ENCODE assay signal across 10 cellular contexts in the genomic region with DNA sequence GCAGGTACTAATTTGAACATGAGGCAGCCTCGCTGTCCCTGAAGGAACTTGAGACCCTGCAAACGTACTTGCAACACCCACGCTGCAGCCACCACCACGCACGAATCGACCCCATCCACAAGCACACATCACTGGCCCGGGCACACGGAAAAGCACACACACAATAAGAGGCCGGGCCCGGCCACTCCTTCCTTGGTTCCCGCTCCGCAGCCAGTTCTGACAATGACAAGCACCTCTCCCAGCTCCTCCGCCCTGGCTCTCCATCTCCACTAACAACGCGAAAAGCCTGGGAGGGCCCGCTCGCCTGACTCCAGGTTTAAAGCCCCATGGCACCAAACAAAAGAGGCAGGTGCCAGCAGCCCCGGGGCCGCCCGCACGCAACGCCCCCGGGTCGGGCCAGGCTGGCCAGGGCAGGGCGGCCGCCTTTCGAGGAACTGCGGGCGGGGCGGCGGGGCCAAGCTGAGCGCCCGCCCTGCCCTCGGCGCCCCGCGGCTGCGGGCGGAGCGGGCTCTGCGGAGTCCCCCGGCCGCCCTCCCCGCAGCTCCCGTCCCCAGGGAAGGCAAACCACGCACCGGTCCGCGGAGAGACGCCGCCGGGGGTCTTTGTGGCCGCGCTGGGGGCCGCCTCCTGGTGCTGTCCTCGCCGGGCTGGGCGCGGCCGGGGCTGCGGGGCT. TPM values are rescaled to one million over a fixed set of nuclear protein-coding genes. Genes with fewer than 3 reads are reported as not detected.
A peak's percentile ranks its signal among the peaks of the same experiment; 100 is the strongest.
DNase-seq lines count a peak whose midpoint lies in the region; ATAC-seq, FAIRE-seq and TF ChIP-seq lines count a peak whose summit lies in the region.
"Had no signal": no experiment of that assay in that cellular context is flagged by ENCODE, and none has a peak within 500 bp of the region (broad histone marks: within the 10 kb centered on the region; RNA-seq: fewer than 3 reads in every experiment).

No MANE protein-coding gene starts in this region.

- peaks cover 3% of the 10 kb centered on the region for H3K36me3 Mint-ChIP-seq in mesothelial cell of epicardium
- H3K36me3 Mint-ChIP-seq in CD4-positive, alpha-beta T cell (ENCODE audit: low read depth), result no peaks in the 10 kb centered on the region

- WGBS in HepG2 (ENCODE audit: low lambda C conversion rate), result 9% methylated on average over 19 of the region's 61 CpGs
- 0% methylated on average over 3 of the region's 61 CpGs for WGBS in right lobe of liver (ENCODE audit: insufficient coverage, low coverage, low lambda C conversion rate, missing lambda C conversion rate)

- TF ChIP-seq EP300 in HepG2 (IDR thresholded peaks at IDR 0.05; ENCODE audit: low read depth in 2 of 2, low read length in 2 of 2) (no peak), HepG2 (CRISPR knock-in tag; IDR thresholded peaks at IDR 0.05; ENCODE audit: borderline replicate concordance) (no peak)

- H3K27me3 ChIP-seq in HepG2 (ENCODE audit: control insufficient read depth in 1 of 2, insufficient read depth in 2 of 2, low read length in 2 of 2) (peaks cover 2 to 25% of the 10 kb centered on the region in 2 experiments; a peak in 3 of 5 replicates), right lobe of liver (no peaks in the 10 kb centered on the region), colonic mucosa (peaks cover 8% of the 10 kb centered on the region)
- H3K27me3 ChIP-seq in CD4-positive, alpha-beta T cell (ENCODE audit: control insufficient read depth, insufficient read depth, low read length), result peaks cover 27% of the 10 kb centered on the region

- CTCF ChIA-PET in HepG2 (lab: Yijun Ruan, JAX; ENCODE audit: low intra/inter-chr PET ratio, low total read pairs), result no interaction called here
- CTCF ChIA-PET in CD4-positive, alpha-beta T cell (lab: Charles Lee), result no interaction called here

- H2AFZ ChIP-seq in HepG2 (ENCODE audit: low read length), result no peak overlapping the region

- no TSS peak for BruUV-seq in HepG2 (replicated peaks; lab: Mats Ljungman, UMichigan)

- no peaks in the 10 kb centered on the region for H3K79me2 ChIP-seq in HepG2 (ENCODE audit: insufficient read depth, low read length)

- H3K27ac Mint-ChIP-seq in mesothelial cell of epicardium, result peak overlapping the region; percentile 14
- no peak overlapping the region for H3K27ac Mint-ChIP-seq in CD4-positive, alpha-beta T cell
- H3K27ac Mint-ChIP-seq: dendritic cell treated with granulocyte-macrophage colony-stimulating factor and Interleukin-4, amounts not matched to agents 40 ng/mL and 50 ng/mL, for 4 days had no signal

- TF ChIP-seq RAD21 in HepG2 (CRISPR knock-in tag; IDR thresholded peaks at IDR 0.05), result no peak

- no peak for FAIRE-seq in HepG2 (lab: Jason Lieb, UNC)

- TF ChIP-seq CTCF in HepG2 (CRISPR knock-in tag; IDR thresholded peaks at IDR 0.05), result no peak
- no peak for TF ChIP-seq CTCF in right lobe of liver (IDR thresholded peaks at IDR 0.05)
- TF ChIP-seq CTCF in colonic mucosa (IDR thresholded peaks at IDR 0.05), result no peak
- TF ChIP-seq CTCF in mesothelial cell of epicardium (IDR thresholded peaks at IDR 0.05; ENCODE audit: unreplicated experiment), result no peak
- no peak for TF ChIP-seq CTCF in CD4-positive, alpha-beta T cell (IDR thresholded peaks at IDR 0.05)

- peaks cover 14% of the 10 kb centered on the region for H3K4me1 Mint-ChIP-seq in mesothelial cell of epicardium
- H3K4me1 Mint-ChIP-seq in CD4-positive, alpha-beta T cell (ENCODE audit: low read depth), result no peaks in the 10 kb centered on the region

- POLR2A ChIA-PET in HepG2 (lab: Yijun Ruan, JAX), result no interaction called here
- POLR2A ChIA-PET in CD4-positive, alpha-beta T cell (lab: Charles Lee), result no interaction called here

- peak overlapping the region; percentile 79 for H3K4me3 Mint-ChIP-seq in mesothelial cell of epicardium
- no peak overlapping the region for H3K4me3 Mint-ChIP-seq in CD4-positive, alpha-beta T cell
- H3K4me3 Mint-ChIP-seq: dendritic cell treated with granulocyte-macrophage colony-stimulating factor and Interleukin-4, amounts not matched to agents 40 ng/mL and 50 ng/mL, for 4 days had no signal

- H3K9me3 ChIP-seq in HepG2 (ENCODE audit: low read length) (no peaks in the 10 kb centered on the region), right lobe of liver (no peaks in the 10 kb centered on the region), colonic mucosa (no peaks in the 10 kb centered on the region)
- H3K9me3 ChIP-seq in CD4-positive, alpha-beta T cell (ENCODE audit: control insufficient read depth, low read length), result no peaks in the 10 kb centered on the region

- DNase-seq in HepG2 (ENCODE audit: low spot score) (no peak), right lobe of liver (no peak), colonic mucosa (no peak), mesothelial cell of epicardium (ENCODE audit: low spot score in 2 of 2, unreplicated experiment in 2 of 2) (peak in 1 of 2 experiments; percentile 51), middle frontal gyrus (ENCODE audit: extremely low spot score, low spot score) (no peak), AG08396 (ENCODE audit: low spot score) (no peak), Kasumi-1 (lab: John Stamatoyannopoulos, UW) (no peak)
- no peak for DNase-seq in CD4-positive, alpha-beta T cell
- DNase-seq: DND-41 had no signal

- H3K9ac ChIP-seq in HepG2 (ENCODE audit: insufficient read depth, low read depth, low read length), result no peak overlapping the region
- H3K9ac ChIP-seq in colonic mucosa (ENCODE audit: low read depth in 2 of 2, low read length in 2 of 2), result no peak overlapping the region

- intact Hi-C loops in HepG2 (cut with micrococcal nuclease; ENCODE audit: unreplicated experiment), result loop anchor here (1.0 kb wide), 1 partner anchor 24 kb away; no protein-coding TSS in a partner anchor
- intact Hi-C loops in right lobe of liver (cut with DNase I), result no loop called here
- intact Hi-C loops in colonic mucosa (cut with DNase I), result no loop called here
- intact Hi-C loops in CD4-positive, alpha-beta T cell (cut with DNase I, micrococcal nuclease), result no loop called here

- peaks cover 83% of the 10 kb centered on the region for H3K27me3 Mint-ChIP-seq in mesothelial cell of epicardium (ENCODE audit: low read depth)
- H3K27me3 Mint-ChIP-seq in CD4-positive, alpha-beta T cell, result peaks cover 64% of the 10 kb centered on the region

- ATAC-seq in HepG2 (peak; percentile 54), right lobe of liver (no peak)
- no peak for ATAC-seq in CD4-positive, alpha-beta T cell (ENCODE audit: poor library complexity)

- TF ChIP-seq POLR2A in HepG2 (IDR thresholded peaks at IDR 0.05; ENCODE audit: insufficient read depth in 1 of 2, low read depth in 2 of 2, low read length in 2 of 2) (no peak), right lobe of liver (IDR thresholded peaks at IDR 0.05) (no peak)

- H3K27ac ChIP-seq in HepG2 (ENCODE audit: extremely low read length, insufficient read depth, low read length) (no peak overlapping the region), right lobe of liver (no peak overlapping the region), colonic mucosa (no peak overlapping the region)
- H3K27ac ChIP-seq in CD4-positive, alpha-beta T cell (ENCODE audit: low read depth, low read length), result no peak overlapping the region

- no peak overlapping the region for H3K4me2 ChIP-seq in HepG2 (ENCODE audit: low read depth, low read length)

- no peak overlapping the region for H3K4me3 ChIP-seq in HepG2 (replicated peaks in 1 of 3; ENCODE audit: insufficient read depth in 1 of 3, low read depth in 2 of 3, low read length in 3 of 3)
- peak overlapping the region in 1 of 3 donors; percentile 4 for H3K4me3 ChIP-seq in right lobe of liver
- H3K4me3 ChIP-seq in colonic mucosa, result peak overlapping the region; percentile 19

- H4K20me1 ChIP-seq in HepG2 (ENCODE audit: insufficient read depth, low read length), result no peaks in the 10 kb centered on the region

- H3K9me3 Mint-ChIP-seq in mesothelial cell of epicardium, result no peaks in the 10 kb centered on the region
- H3K9me3 Mint-ChIP-seq in CD4-positive, alpha-beta T cell, result no peaks in the 10 kb centered on the region
- H3K9me3 Mint-ChIP-seq: dendritic cell treated with granulocyte-macrophage colony-stimulating factor and Interleukin-4, amounts not matched to agents 40 ng/mL and 50 ng/mL, for 4 days had no signal

- H3K36me3 ChIP-seq in HepG2 (replicated peaks in 1 of 2; ENCODE audit: control insufficient read depth in 1 of 2, insufficient read depth in 2 of 2, low read length in 2 of 2) (no peaks in the 10 kb centered on the region), right lobe of liver (no peaks in the 10 kb centered on the region), colonic mucosa (no peaks in the 10 kb centered on the region)

- in situ Hi-C loops in HepG2 (cut with HindIII; ENCODE audit: extremely low pct_ligation_motif_present, low pct_unique_long_range_greater_than_20kb), result no loop called here

- H3K4me1 ChIP-seq in HepG2 (ENCODE audit: insufficient read depth, low read length), result no peaks in the 10 kb centered on the region
- H3K4me1 ChIP-seq in right lobe of liver, result no peaks in the 10 kb centered on the region
- H3K4me1 ChIP-seq in colonic mucosa, result no peaks in the 10 kb centered on the region

TF ChIP-seq in HepG2, 621 proteins besides CTCF, POLR2A, EP300 and RAD21 (continues in another document):
- TF ChIP-seq ARNT2 (CRISPR knock-in tag; IDR thresholded peaks at IDR 0.05; ENCODE audit: low read depth), result no peak

RNA-seq across cellular contexts. Expression of a gene that starts 0.5 kb away (rescaled TPM):
- total RNA-seq in HepG2 (2016; rRNA removed; fragmentation: Illumina TruSeq; extraction: Trizol) (not detected in 2 replicates), right lobe of liver (under 1 TPM in 4 of 6 experiments, not detected in 2; 0.07 to 0.12 (median 0.10) TPM), colonic mucosa (1 to 10 TPM; 1.5 to 5.0 TPM), mesothelial cell of epicardium (21.7 to 23.1 TPM (median 22.6 TPM) in 3 replicates)
- total RNA-seq in HepG2 (2016; cell fraction: cytosol; rRNA removed; fragmentation: Illumina TruSeq; extraction: Trizol; ENCODE audit: low read depth), result not detected in 2 replicates
- not detected in 2 replicates for total RNA-seq in HepG2 (2016; cell fraction: insoluble cytoplasmic fraction; rRNA removed; fragmentation: Illumina TruSeq; extraction: Trizol)
- not detected in 2 replicates for total RNA-seq in HepG2 (2016; cell fraction: membrane; rRNA removed; fragmentation: Illumina TruSeq; extraction: Trizol)
- not detected in 2 replicates for total RNA-seq in HepG2 (2016; cell fraction: nucleus; rRNA removed; fragmentation: Illumina TruSeq; extraction: Trizol)
- polyA plus RNA-seq in HepG2 (2011; rRNA removed), result not detected in 2 replicates
- not detected in 2 replicates for polyA plus RNA-seq in HepG2 (2011; cell fraction: cytosol; rRNA removed)
- polyA plus RNA-seq in HepG2 (2011; cell fraction: nucleus; rRNA removed), result not detected in 2 replicates
- not detected in 2 replicates for polyA plus RNA-seq in HepG2 (2012)
- not detected in 2 replicates for polyA plus RNA-seq in HepG2 (2016; cell fraction: cytosol; fragmentation: Illumina TruSeq; extraction: Trizol; ENCODE audit: low read depth)
- not detected in 2 replicates for polyA plus RNA-seq in HepG2 (2016; cell fraction: insoluble cytoplasmic fraction; fragmentation: Illumina TruSeq; extraction: Trizol; ENCODE audit: low read depth)
- polyA plus RNA-seq in HepG2 (2016; cell fraction: membrane; fragmentation: Illumina TruSeq; extraction: Trizol; ENCODE audit: low read depth), result not detected in 2 replicates
- not detected in 2 replicates for polyA plus RNA-seq in HepG2 (2016; cell fraction: nucleus; fragmentation: Illumina TruSeq; extraction: Trizol; ENCODE audit: insufficient read depth, low read depth)
- 0.05 TPM in 1 of 2 replicates, not detected in the other for polyA minus RNA-seq in HepG2 (2011; rRNA and poly(A)+ RNA removed; ENCODE audit: low replicate concordance)
- not detected in 2 replicates for polyA minus RNA-seq in HepG2 (2011; cell fraction: cytosol; rRNA and poly(A)+ RNA removed)
- not detected in 2 replicates for polyA minus RNA-seq in HepG2 (2011; cell fraction: nucleus; rRNA and poly(A)+ RNA removed)
- total RNA-seq in CD4-positive, alpha-beta T cell, result not detected
